In genomic region chr10:80408198-80409085, GRCh38 we compare ENCODE assay signal across 1 cellular context.
A peak's percentile ranks its signal among the peaks of the same experiment; 100 is the strongest.
TF ChIP-seq lines count a peak whose summit lies in the region.

A gene with protein sequence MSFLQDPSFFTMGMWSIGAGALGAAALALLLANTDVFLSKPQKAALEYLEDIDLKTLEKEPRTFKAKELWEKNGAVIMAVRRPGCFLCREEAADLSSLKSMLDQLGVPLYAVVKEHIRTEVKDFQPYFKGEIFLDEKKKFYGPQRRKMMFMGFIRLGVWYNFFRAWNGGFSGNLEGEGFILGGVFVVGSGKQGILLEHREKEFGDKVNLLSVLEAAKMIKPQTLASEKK (plus strand): TSS chr10:80408551. CDS start chr10:80420468, 11,917 bp downstream.

TF ChIP-seq in HepG2, 621 proteins besides CTCF, POLR2A, EP300 and RAD21 (continued from another document and continues in another):
- TF ChIP-seq E2F5 (CRISPR knock-in tag; conservative IDR thresholded peaks at IDR 0.05) = 0 out of 2 replicates have a peak, but pooled peaks have one; percentile 42
- peak; percentile 21; the same call in 1 of the 2 replicates for TF ChIP-seq ARID5B (CRISPR knock-in tag; IDR thresholded peaks at IDR 0.05)
- TF ChIP-seq, protein P1, sequence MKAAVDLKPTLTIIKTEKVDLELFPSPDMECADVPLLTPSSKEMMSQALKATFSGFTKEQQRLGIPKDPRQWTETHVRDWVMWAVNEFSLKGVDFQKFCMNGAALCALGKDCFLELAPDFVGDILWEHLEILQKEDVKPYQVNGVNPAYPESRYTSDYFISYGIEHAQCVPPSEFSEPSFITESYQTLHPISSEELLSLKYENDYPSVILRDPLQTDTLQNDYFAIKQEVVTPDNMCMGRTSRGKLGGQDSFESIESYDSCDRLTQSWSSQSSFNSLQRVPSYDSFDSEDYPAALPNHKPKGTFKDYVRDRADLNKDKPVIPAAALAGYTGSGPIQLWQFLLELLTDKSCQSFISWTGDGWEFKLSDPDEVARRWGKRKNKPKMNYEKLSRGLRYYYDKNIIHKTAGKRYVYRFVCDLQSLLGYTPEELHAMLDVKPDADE (CRISPR knock-in tag; IDR thresholded peaks at IDR 0.05) = no peak
- TF ChIP-seq ZNF24 (IDR thresholded peaks at IDR 0.05) = no peak
- TF ChIP-seq, protein P2, sequence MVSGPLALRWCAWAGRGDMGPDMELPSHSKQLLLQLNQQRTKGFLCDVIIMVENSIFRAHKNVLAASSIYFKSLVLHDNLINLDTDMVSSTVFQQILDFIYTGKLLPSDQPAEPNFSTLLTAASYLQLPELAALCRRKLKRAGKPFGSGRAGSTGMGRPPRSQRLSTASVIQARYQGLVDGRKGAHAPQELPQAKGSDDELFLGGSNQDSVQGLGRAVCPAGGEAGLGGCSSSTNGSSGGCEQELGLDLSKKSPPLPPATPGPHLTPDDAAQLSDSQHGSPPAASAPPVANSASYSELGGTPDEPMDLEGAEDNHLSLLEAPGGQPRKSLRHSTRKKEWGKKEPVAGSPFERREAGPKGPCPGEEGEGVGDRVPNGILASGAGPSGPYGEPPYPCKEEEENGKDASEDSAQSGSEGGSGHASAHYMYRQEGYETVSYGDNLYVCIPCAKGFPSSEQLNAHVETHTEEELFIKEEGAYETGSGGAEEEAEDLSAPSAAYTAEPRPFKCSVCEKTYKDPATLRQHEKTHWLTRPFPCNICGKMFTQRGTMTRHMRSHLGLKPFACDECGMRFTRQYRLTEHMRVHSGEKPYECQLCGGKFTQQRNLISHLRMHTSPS (CRISPR knock-in tag; IDR thresholded peaks at IDR 0.05; ENCODE audit: low read depth) = no peak; the same call in 1 of the 2 replicates
- 0 out of 2 replicates have a peak, but pooled peaks have one; percentile 81 for TF ChIP-seq MTA1 (CRISPR knock-in tag; IDR thresholded peaks at IDR 0.05; ENCODE audit: borderline replicate concordance)
- TF ChIP-seq ZNF556 (CRISPR knock-in tag; IDR thresholded peaks at IDR 0.05; ENCODE audit: borderline replicate concordance) = no peak
- TF ChIP-seq, protein P3, sequence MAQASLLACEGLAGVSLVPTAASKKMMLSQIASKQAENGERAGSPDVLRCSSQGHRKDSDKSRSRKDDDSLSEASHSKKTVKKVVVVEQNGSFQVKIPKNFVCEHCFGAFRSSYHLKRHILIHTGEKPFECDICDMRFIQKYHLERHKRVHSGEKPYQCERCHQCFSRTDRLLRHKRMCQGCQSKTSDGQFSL (CRISPR knock-in tag; IDR thresholded peaks at IDR 0.05) = peak; percentile 61; the same call in 1 of the 2 replicates
- TF ChIP-seq TBP (CRISPR knock-in tag; IDR thresholded peaks at IDR 0.05) = 0 out of 2 replicates have a peak, but pooled peaks have one; percentile 24
- TF ChIP-seq KAT8 (CRISPR knock-in tag; IDR thresholded peaks at IDR 0.05) = peak; percentile 47; the same call in 1 of the 2 replicates
- TF ChIP-seq NR2C2 (CRISPR knock-in tag; IDR thresholded peaks at IDR 0.05; ENCODE audit: borderline replicate concordance) = 0 out of 2 replicates have a peak, but pooled peaks have one; percentile 50
- TF ChIP-seq, protein P4, sequence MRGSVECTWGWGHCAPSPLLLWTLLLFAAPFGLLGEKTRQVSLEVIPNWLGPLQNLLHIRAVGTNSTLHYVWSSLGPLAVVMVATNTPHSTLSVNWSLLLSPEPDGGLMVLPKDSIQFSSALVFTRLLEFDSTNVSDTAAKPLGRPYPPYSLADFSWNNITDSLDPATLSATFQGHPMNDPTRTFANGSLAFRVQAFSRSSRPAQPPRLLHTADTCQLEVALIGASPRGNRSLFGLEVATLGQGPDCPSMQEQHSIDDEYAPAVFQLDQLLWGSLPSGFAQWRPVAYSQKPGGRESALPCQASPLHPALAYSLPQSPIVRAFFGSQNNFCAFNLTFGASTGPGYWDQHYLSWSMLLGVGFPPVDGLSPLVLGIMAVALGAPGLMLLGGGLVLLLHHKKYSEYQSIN (CRISPR knock-in tag; IDR thresholded peaks at IDR 0.05; ENCODE audit: borderline replicate concordance) = no peak
- TF ChIP-seq ZNF446 (CRISPR knock-in tag; IDR thresholded peaks at IDR 0.05) = 0 out of 2 replicates have a peak, but pooled peaks have one; percentile 34
- no peak for TF ChIP-seq MAFF (IDR thresholded peaks at IDR 0.05; ENCODE audit: low read depth, low read length)
- TF ChIP-seq ZSCAN30 (CRISPR knock-in tag; IDR thresholded peaks at IDR 0.05) = no peak; the same call in 1 of the 2 replicates
- peak; percentile 61 for TF ChIP-seq ATF7-NPFF (CRISPR knock-in tag; IDR thresholded peaks at IDR 0.05; ENCODE audit: low read depth)
- TF ChIP-seq, protein P5, sequence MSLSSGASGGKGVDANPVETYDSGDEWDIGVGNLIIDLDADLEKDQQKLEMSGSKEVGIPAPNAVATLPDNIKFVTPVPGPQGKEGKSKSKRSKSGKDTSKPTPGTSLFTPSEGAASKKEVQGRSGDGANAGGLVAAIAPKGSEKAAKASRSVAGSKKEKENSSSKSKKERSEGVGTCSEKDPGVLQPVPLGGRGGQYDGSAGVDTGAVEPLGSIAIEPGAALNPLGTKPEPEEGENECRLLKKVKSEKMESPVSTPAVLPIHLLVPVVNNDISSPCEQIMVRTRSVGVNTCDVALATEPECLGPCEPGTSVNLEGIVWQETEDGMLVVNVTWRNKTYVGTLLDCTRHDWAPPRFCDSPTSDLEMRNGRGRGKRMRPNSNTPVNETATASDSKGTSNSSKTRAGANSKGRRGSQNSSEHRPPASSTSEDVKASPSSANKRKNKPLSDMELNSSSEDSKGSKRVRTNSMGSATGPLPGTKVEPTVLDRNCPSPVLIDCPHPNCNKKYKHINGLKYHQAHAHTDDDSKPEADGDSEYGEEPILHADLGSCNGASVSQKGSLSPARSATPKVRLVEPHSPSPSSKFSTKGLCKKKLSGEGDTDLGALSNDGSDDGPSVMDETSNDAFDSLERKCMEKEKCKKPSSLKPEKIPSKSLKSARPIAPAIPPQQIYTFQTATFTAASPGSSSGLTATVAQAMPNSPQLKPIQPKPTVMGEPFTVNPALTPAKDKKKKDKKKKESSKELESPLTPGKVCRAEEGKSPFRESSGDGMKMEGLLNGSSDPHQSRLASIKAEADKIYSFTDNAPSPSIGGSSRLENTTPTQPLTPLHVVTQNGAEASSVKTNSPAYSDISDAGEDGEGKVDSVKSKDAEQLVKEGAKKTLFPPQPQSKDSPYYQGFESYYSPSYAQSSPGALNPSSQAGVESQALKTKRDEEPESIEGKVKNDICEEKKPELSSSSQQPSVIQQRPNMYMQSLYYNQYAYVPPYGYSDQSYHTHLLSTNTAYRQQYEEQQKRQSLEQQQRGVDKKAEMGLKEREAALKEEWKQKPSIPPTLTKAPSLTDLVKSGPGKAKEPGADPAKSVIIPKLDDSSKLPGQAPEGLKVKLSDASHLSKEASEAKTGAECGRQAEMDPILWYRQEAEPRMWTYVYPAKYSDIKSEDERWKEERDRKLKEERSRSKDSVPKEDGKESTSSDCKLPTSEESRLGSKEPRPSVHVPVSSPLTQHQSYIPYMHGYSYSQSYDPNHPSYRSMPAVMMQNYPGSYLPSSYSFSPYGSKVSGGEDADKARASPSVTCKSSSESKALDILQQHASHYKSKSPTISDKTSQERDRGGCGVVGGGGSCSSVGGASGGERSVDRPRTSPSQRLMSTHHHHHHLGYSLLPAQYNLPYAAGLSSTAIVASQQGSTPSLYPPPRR (CRISPR knock-in tag; IDR thresholded peaks at IDR 0.05; ENCODE audit: borderline replicate concordance) = no peak
- no peak for TF ChIP-seq POLR2AphosphoS2 (IDR thresholded peaks at IDR 0.05; ENCODE audit: low read depth, low read length)
- peak; percentile 74 for TF ChIP-seq ASH2L (IDR thresholded peaks at IDR 0.05; ENCODE audit: insufficient read length, low read depth, low read length)
- peak; percentile 68; the same call in 1 of the 2 replicates for TF ChIP-seq ZNF816 (CRISPR knock-in tag; IDR thresholded peaks at IDR 0.05; ENCODE audit: borderline replicate concordance)
- TF ChIP-seq, protein P6, sequence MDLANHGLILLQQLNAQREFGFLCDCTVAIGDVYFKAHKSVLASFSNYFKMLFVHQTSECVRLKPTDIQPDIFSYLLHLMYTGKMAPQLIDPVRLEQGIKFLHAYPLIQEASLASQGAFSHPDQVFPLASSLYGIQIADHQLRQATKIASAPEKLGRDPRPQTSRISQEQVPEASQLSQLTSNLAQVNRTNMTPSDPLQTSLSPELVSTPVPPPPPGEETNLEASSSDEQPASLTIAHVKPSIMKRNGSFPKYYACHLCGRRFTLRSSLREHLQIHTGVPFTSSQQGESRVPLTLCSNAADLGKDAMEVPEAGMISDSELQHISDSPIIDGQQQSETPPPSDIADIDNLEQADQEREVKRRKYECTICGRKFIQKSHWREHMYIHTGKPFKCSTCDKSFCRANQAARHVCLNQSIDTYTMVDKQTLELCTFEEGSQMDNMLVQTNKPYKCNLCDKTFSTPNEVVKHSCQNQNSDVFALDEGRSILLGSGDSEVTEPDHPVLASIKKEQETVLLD (CRISPR knock-in tag; IDR thresholded peaks at IDR 0.05; ENCODE audit: low read depth) = peak; percentile 90
- TF ChIP-seq ZNF792 (CRISPR knock-in tag; IDR thresholded peaks at IDR 0.05) = no peak; the same call in none of the 2 replicates
- TF ChIP-seq, protein P7, sequence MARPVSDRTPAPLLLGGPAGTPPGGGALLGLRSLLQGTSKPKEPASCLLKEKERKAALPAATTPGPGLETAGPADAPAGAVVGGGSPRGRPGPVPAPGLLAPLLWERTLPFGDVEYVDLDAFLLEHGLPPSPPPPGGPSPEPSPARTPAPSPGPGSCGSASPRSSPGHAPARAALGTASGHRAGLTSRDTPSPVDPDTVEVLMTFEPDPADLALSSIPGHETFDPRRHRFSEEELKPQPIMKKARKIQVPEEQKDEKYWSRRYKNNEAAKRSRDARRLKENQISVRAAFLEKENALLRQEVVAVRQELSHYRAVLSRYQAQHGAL (CRISPR knock-in tag; IDR thresholded peaks at IDR 0.05; ENCODE audit: not compliant biosample characterization) = no peak
- TF ChIP-seq ZSCAN22 (CRISPR knock-in tag; IDR thresholded peaks at IDR 0.05) = peak; percentile 42; the same call in 1 of the 2 replicates
- TF ChIP-seq ZMAT3 (CRISPR knock-in tag; conservative IDR thresholded peaks at IDR 0.05) = peak; percentile 96
- TF ChIP-seq, protein P8, sequence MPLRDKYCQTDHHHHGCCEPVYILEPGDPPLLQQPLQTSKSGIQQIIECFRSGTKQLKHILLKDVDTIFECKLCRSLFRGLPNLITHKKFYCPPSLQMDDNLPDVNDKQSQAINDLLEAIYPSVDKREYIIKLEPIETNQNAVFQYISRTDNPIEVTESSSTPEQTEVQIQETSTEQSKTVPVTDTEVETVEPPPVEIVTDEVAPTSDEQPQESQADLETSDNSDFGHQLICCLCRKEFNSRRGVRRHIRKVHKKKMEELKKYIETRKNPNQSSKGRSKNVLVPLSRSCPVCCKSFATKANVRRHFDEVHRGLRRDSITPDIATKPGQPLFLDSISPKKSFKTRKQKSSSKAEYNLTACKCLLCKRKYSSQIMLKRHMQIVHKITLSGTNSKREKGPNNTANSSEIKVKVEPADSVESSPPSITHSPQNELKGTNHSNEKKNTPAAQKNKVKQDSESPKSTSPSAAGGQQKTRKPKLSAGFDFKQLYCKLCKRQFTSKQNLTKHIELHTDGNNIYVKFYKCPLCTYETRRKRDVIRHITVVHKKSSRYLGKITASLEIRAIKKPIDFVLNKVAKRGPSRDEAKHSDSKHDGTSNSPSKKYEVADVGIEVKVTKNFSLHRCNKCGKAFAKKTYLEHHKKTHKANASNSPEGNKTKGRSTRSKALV (CRISPR knock-in tag; IDR thresholded peaks at IDR 0.05) = peak; percentile 78
- peak; percentile 83; the same call in 1 of the 2 replicates for TF ChIP-seq FOXC1 (CRISPR knock-in tag; IDR thresholded peaks at IDR 0.05; ENCODE audit: borderline replicate concordance)
- TF ChIP-seq, protein P9, sequence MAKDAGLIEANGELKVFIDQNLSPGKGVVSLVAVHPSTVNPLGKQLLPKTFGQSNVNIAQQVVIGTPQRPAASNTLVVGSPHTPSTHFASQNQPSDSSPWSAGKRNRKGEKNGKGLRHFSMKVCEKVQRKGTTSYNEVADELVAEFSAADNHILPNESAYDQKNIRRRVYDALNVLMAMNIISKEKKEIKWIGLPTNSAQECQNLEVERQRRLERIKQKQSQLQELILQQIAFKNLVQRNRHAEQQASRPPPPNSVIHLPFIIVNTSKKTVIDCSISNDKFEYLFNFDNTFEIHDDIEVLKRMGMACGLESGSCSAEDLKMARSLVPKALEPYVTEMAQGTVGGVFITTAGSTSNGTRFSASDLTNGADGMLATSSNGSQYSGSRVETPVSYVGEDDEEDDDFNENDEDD (CRISPR knock-in tag; IDR thresholded peaks at IDR 0.05; ENCODE audit: borderline replicate concordance) = peak; percentile 77; the same call in 1 of the 2 replicates
- TF ChIP-seq ZFAT (CRISPR knock-in tag; conservative IDR thresholded peaks at IDR 0.05) = 0 out of 2 replicates have a peak, but pooled peaks have one; percentile 43
- TF ChIP-seq HOXA9 (CRISPR knock-in tag; IDR thresholded peaks at IDR 0.05; ENCODE audit: borderline replicate concordance) = 0 out of 2 replicates have a peak, but pooled peaks have one; percentile 59
- peak in 1 of 2 experiments; percentile 76; a peak in 1 of 4 replicates for TF ChIP-seq KLF16 (CRISPR knock-in tag; IDR thresholded peaks at IDR 0.05)
- no peak for TF ChIP-seq PHB2 (IDR thresholded peaks at IDR 0.05; ENCODE audit: partially characterized antibody)
- TF ChIP-seq ZFY (CRISPR knock-in tag; IDR thresholded peaks at IDR 0.05) = peak; percentile 83
- peak; percentile 78; the same call in 1 of the 2 replicates for TF ChIP-seq DR1 (CRISPR knock-in tag; IDR thresholded peaks at IDR 0.05)
- TF ChIP-seq ZFP62 (CRISPR knock-in tag; IDR thresholded peaks at IDR 0.05) = no peak
- 0 out of 2 replicates have a peak, but pooled peaks have one; percentile 59 for TF ChIP-seq MAF1 (CRISPR knock-in tag; IDR thresholded peaks at IDR 0.05; ENCODE audit: borderline replicate concordance)
